In the genomic region with DNA sequence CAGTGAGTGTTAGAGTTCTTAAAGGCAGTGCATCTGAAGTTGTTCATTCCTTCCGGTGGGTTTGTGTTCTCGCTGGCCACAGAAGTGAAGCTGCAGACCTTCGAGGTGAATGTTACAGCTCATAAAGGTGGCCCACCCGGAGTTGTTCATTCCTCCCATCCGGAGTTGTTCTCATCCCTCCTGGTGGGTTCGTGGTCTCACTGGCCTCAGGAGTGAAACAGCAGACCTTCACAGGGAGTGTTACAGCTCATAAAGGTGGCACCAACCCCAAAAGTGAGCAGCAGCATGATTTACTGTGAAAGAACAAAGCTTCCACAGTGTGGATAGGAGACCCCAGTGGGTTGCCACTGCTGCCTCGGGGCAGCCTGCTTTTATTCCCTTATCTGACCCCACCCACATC, we compare ENCODE assay signal across 1 cellular context.
TF ChIP-seq lines count a peak whose summit lies in the region.

No MANE protein-coding gene starts in this region.

TF ChIP-seq in H1, 55 proteins besides CTCF, POLR2A, EP300 and RAD21:
- TF ChIP-seq SIN3A (conservative IDR thresholded peaks at IDR 0.05 in 1 of 2, IDR thresholded peaks at IDR 0.05 in 1 of 2; ENCODE audit: low read depth in 1 of 2, low read length in 2 of 2) (no peak), SIX5 (IDR thresholded peaks at IDR 0.05; ENCODE audit: low read depth, low read length) (no peak)
